10 cellular contexts compared by ENCODE assay signal in genomic region chr9:76181020-76181641, GRCh38.
DNase-seq lines count a peak whose midpoint lies in the region; ATAC-seq and TF ChIP-seq lines count a peak whose summit lies in the region.
"Had no signal": no experiment of that assay in that cellular context is flagged by ENCODE, and none has a peak within 500 bp of the region (broad histone marks: within the 10 kb centered on the region; RNA-seq: fewer than 3 reads in every experiment).

No MANE protein-coding gene starts in this region.

- no peak for TF ChIP-seq CTCF in AG04449 (IDR thresholded peaks at IDR 0.05; ENCODE audit: insufficient read depth, low read length, missing control alignments)
- no peak for TF ChIP-seq CTCF in activated CD8-positive, alpha-beta T cell treated with anti-CD3 and anti-CD28 coated beads for 36 hours (IDR thresholded peaks at IDR 0.05)
- no peak for TF ChIP-seq CTCF in tibial nerve (IDR thresholded peaks at IDR 0.05)

- POLR2A ChIA-PET in AG04449 (lab: Yijun Ruan, JAX): interaction anchor here (1.2 kb wide), 1 partner anchor 35 kb away, joined by 3 read pairs; no protein-coding TSS in a partner anchor
- POLR2A ChIA-PET in activated CD8-positive, alpha-beta T cell treated with anti-CD3 and anti-CD28 coated beads for 36 hours (lab: Charles Lee): interaction anchor here (0.6 kb wide), 1 partner anchor 121 kb away, joined by 4 read pairs; no protein-coding TSS in a partner anchor

- intact Hi-C loops in activated CD8-positive, alpha-beta T cell treated with anti-CD3 and anti-CD28 coated beads for 36 hours (cut with micrococcal nuclease): no loop called here

- no peaks in the 10 kb centered on the region for H3K9me3 ChIP-seq in tibial nerve

- no peak for TF ChIP-seq POLR2A in tibial nerve (IDR thresholded peaks at IDR 0.05)

- no peak overlapping the region for H3K4me3 Mint-ChIP-seq in activated CD8-positive, alpha-beta T cell treated with anti-CD3 and anti-CD28 coated beads for 36 hours
- H3K4me3 Mint-ChIP-seq: activated B cell treated with CpG ODN at 0.5 μM for 24 hours had no signal

- DNase-seq in AG04449 (ENCODE audit: low read depth, low spot score) (peak; percentile 38), HS-5 (ENCODE audit: low read depth) (peak; percentile 23), iris pigment epithelial cell (ENCODE audit: low read depth) (peak; percentile 78), tibial nerve (ENCODE audit: low spot score in 2 of 2) (no peak), SHP77 treated with DMSO at 0.1 percent for 48 hours (lab: John Stamatoyannopoulos, UW) (no peak)
- DNase-seq in activated CD8-positive, alpha-beta T cell treated with anti-CD3 and anti-CD28 coated beads for 36 hours: no peak
- DNase-seq: activated B cell treated with CpG ODN at 0.5 μM for 24 hours, NCI-H1436 treated with DMSO at 0.1 percent for 48 hours had no signal

- H3K27me3 ChIP-seq in tibial nerve: no peaks in the 10 kb centered on the region

- ATAC-seq in activated CD8-positive, alpha-beta T cell treated with anti-CD3 and anti-CD28 coated beads for 36 hours: peak; percentile 90
- ATAC-seq in HG02884 (IDR thresholded peaks at IDR 0.05; ENCODE audit: unreplicated experiment): no peak
- ATAC-seq in GM21367 (IDR thresholded peaks at IDR 0.05; ENCODE audit: unreplicated experiment): no peak

- H3K27ac Mint-ChIP-seq in activated CD8-positive, alpha-beta T cell treated with anti-CD3 and anti-CD28 coated beads for 36 hours: peak overlapping the region; percentile 50
- H3K27ac Mint-ChIP-seq: activated B cell treated with CpG ODN at 0.5 μM for 24 hours had no signal

- peaks cover 15% of the 10 kb centered on the region for H3K4me1 Mint-ChIP-seq in activated CD8-positive, alpha-beta T cell treated with anti-CD3 and anti-CD28 coated beads for 36 hours (ENCODE audit: low read depth)
- H3K4me1 Mint-ChIP-seq: activated B cell treated with CpG ODN at 0.5 μM for 24 hours had no signal

- WGBS in tibial nerve, 2 donors: 74 to 88% methylated on average over 5 of the region's 5 CpGs

- no peaks in the 10 kb centered on the region for H3K27me3 Mint-ChIP-seq in activated CD8-positive, alpha-beta T cell treated with anti-CD3 and anti-CD28 coated beads for 36 hours
- H3K27me3 Mint-ChIP-seq: activated B cell treated with CpG ODN at 0.5 μM for 24 hours had no signal

- CTCF ChIA-PET in AG04449 (lab: Yijun Ruan, JAX): no interaction called here
- CTCF ChIA-PET in activated CD8-positive, alpha-beta T cell treated with anti-CD3 and anti-CD28 coated beads for 36 hours (lab: Charles Lee): interaction anchor here (1.0 kb wide), 2 partner anchors 36 to 291 kb away, joined by 3 to 4 read pairs; partner anchors contain the start of gene PCSK5

- H3K9me3 Mint-ChIP-seq in activated CD8-positive, alpha-beta T cell treated with anti-CD3 and anti-CD28 coated beads for 36 hours: no peaks in the 10 kb centered on the region
- H3K9me3 Mint-ChIP-seq: activated B cell treated with CpG ODN at 0.5 μM for 24 hours had no signal

- no peak overlapping the region for H3K4me3 ChIP-seq in AG04449 (ENCODE audit: low read depth, low read length)
- H3K4me3 ChIP-seq in tibial nerve: no peak overlapping the region

- no peak overlapping the region for H3K27ac ChIP-seq in tibial nerve

- peaks cover 0 to 37% (median 0%) of the 10 kb centered on the region in 3 donors for H3K36me3 ChIP-seq in tibial nerve

- TF ChIP-seq EP300 in tibial nerve (IDR thresholded peaks at IDR 0.05): no peak

- peaks cover 11% of the 10 kb centered on the region for H3K36me3 Mint-ChIP-seq in activated CD8-positive, alpha-beta T cell treated with anti-CD3 and anti-CD28 coated beads for 36 hours (ENCODE audit: low read depth)

- peaks cover 0 to 5% (median 0%) of the 10 kb centered on the region in 4 donors for H3K4me1 ChIP-seq in tibial nerve

Comparison
In these comparisons a context has a peak if more than half of its experiments do, and no peak if none do; other contexts are left out.
1. DNase-seq: peak in AG04449 (single experiment), HS-5 (single experiment) and iris pigment epithelial cell (single experiment); none in activated CD8-positive, alpha-beta T cell treated with anti-CD3 and anti-CD28 coated beads for 36 hours (single experiment), tibial nerve (0 of 2) and SHP77 treated with DMSO at 0.1 percent for 48 hours (single experiment).